In the genomic region with DNA sequence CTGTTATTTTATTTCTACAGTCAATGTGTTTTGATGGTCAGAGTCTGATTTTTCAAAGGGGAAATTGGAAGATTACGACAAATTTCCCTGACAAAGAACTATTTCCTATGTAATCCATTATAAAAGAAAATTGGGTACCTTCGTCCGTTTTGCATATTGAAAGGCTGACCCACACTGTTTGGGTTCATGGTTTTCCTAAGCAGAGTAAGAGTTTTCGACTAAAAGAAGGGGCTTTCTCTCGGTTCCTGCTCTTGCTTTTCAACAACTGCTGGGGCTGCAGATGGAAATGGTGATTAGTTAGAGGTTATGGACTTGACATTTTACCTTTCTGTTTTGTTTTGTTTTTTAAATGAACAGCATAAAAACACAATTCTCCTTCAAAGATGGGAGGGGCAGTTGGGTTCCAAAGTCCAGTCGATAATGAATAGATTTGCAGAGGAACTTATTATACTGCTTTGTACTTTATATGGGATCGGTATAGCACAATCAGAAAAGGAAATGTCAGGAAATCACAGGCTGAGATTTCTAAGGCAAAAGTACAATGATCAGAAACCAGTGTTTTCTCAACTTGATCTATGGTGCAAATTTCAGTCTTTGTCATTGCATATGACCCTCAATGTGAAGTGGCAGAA, we compare ENCODE assay signal across 11 cellular contexts. TPM values are rescaled to one million over a fixed set of nuclear protein-coding genes. Genes with fewer than 3 reads are reported as not detected.
DNase-seq lines count a peak whose midpoint lies in the region; ATAC-seq, FAIRE-seq and TF ChIP-seq lines count a peak whose summit lies in the region.
"Had no signal": no experiment of that assay in that cellular context is flagged by ENCODE, and none has a peak within 500 bp of the region (broad histone marks: within the 10 kb centered on the region; RNA-seq: fewer than 3 reads in every experiment).

No MANE protein-coding gene starts in this region.

- peak overlapping the region; percentile 66 for H3K9ac ChIP-seq in MM.1S (ENCODE audit: low read length)

- H3K36me3 Mint-ChIP-seq in Caco-2 (ENCODE audit: insufficient read depth, unreplicated experiment): no peaks in the 10 kb centered on the region
- H3K36me3 Mint-ChIP-seq: CD4-positive, CD25-positive, alpha-beta regulatory T cell had no signal

- no peak for DNase-seq in Caco-2
- peak; percentile 48 for DNase-seq in MM.1S
- no peak for DNase-seq in esophagus squamous epithelium (lab: John Stamatoyannopoulos, UW)
- no peak for DNase-seq in pancreas
- no peak for DNase-seq in GM10266 (ENCODE audit: extremely low spot score)
- DNase-seq in activated CD4-positive, CD25-positive, alpha-beta regulatory T cell treated with anti-CD3 and anti-CD28 coated beads, Interleukin-2, amount 50 U/mL, for 72 hours: no peak
- no peak for DNase-seq in NCI-H345 (lab: John Stamatoyannopoulos, UW)
- DNase-seq: body of pancreas; CD4-positive, CD25-positive, alpha-beta regulatory T cell had no signal

- H3K9me3 Mint-ChIP-seq in Caco-2 (ENCODE audit: unreplicated experiment): no peaks in the 10 kb centered on the region

- H3K79me2 ChIP-seq in MM.1S (ENCODE audit: low read length): no peaks in the 10 kb centered on the region

- peaks cover 8% of the 10 kb centered on the region for H3F3A ChIP-seq in MM.1S (ENCODE audit: insufficient read depth, low read length)

- peaks cover 8% of the 10 kb centered on the region for H3K4me1 Mint-ChIP-seq in Caco-2 (ENCODE audit: low read depth, unreplicated experiment)

- peak overlapping the region; percentile 85 for H3K4me2 ChIP-seq in MM.1S (ENCODE audit: low read depth, low read length)

- ATAC-seq in pancreas (peak in 3 of 4 donors; percentile 21 to 38 (median 36)), GM19467 (IDR thresholded peaks at IDR 0.05; ENCODE audit: unreplicated experiment) (no peak)

- no peaks in the 10 kb centered on the region for H3K27me3 ChIP-seq in Caco-2 (replicated peaks; ENCODE audit: control insufficient read depth, insufficient read depth, low read length)
- no peaks in the 10 kb centered on the region for H3K27me3 ChIP-seq in MM.1S (replicated peaks; ENCODE audit: insufficient read depth, low read length)
- peaks cover 0 to 23% (median 0%) of the 10 kb centered on the region in 4 donors for H3K27me3 ChIP-seq in esophagus squamous epithelium
- H3K27me3 ChIP-seq in pancreas: no peaks in the 10 kb centered on the region
- H3K27me3 ChIP-seq: body of pancreas had no signal

- H3K36me3 ChIP-seq in Caco-2 (ENCODE audit: control insufficient read depth, insufficient read depth, low read length): no peaks in the 10 kb centered on the region
- H3K36me3 ChIP-seq in MM.1S (replicated peaks; ENCODE audit: insufficient read depth, low read length): no peaks in the 10 kb centered on the region
- no peaks in the 10 kb centered on the region for H3K36me3 ChIP-seq in esophagus squamous epithelium
- H3K36me3 ChIP-seq in pancreas: no peaks in the 10 kb centered on the region

- 36 to 39% methylated on average over 7 of the region's 7 CpGs for WGBS in esophagus squamous epithelium, 2 donors
- WGBS in pancreas, 2 donors: 33 to 54% methylated on average over 7 of the region's 7 CpGs

- intact Hi-C loops in Caco-2 (cut with micrococcal nuclease; ENCODE audit: unreplicated experiment) (no loop called here), esophagus squamous epithelium (cut with DNase I) (no loop called here), pancreas (cut with DNase I) (no loop called here)

- TF ChIP-seq CTCF in Caco-2 (IDR thresholded peaks at IDR 0.05; ENCODE audit: insufficient read depth in 1 of 2, low read depth in 1 of 2, low read length in 1 of 2, severe bottlenecking in 1 of 2, unreplicated experiment in 1 of 2) (no peak), MM.1S (IDR thresholded peaks at IDR 0.05; ENCODE audit: low read length) (no peak), esophagus squamous epithelium (IDR thresholded peaks at IDR 0.05) (no peak), pancreas (IDR thresholded peaks at IDR 0.05) (no peak), GM10266 (IDR thresholded peaks at IDR 0.05; ENCODE audit: control insufficient read depth, insufficient read depth, low read depth, missing control alignments) (no peak)

- no peak for TF ChIP-seq POLR2A in esophagus squamous epithelium (IDR thresholded peaks at IDR 0.05)

- FAIRE-seq in pancreas (lab: Jason Lieb, UNC): no peak

- no TSS peak for BruUV-seq in Caco-2 (replicated peaks; lab: Mats Ljungman, UMichigan)

- H4K20me1 ChIP-seq in MM.1S (ENCODE audit: insufficient read depth, low read length): no peaks in the 10 kb centered on the region

- H3K4me3 ChIP-seq in Caco-2 (ENCODE audit: low read depth, low read length): peak overlapping the region; percentile 24; the same call in 1 of the 2 replicates
- H3K4me3 ChIP-seq in MM.1S (ENCODE audit: low read length): peak overlapping the region; percentile 63
- peak overlapping the region in 3 of 4 donors; percentile 30 to 57 (median 36) for H3K4me3 ChIP-seq in esophagus squamous epithelium
- H3K4me3 ChIP-seq in pancreas: peak overlapping the region in 1 of 4 donors; percentile 42
- H3K4me3 ChIP-seq: body of pancreas, SK-N-MC had no signal

- no peaks in the 10 kb centered on the region for H3K9me2 ChIP-seq in MM.1S (replicated peaks; ENCODE audit: insufficient read depth, low read length)

- H3K4me3 Mint-ChIP-seq in Caco-2 (ENCODE audit: unreplicated experiment): peak overlapping the region; percentile 76
- H3K4me3 Mint-ChIP-seq: CD4-positive, CD25-positive, alpha-beta regulatory T cell had no signal

- no peak overlapping the region for H3K27ac Mint-ChIP-seq in Caco-2 (ENCODE audit: unreplicated experiment)
- H3K27ac Mint-ChIP-seq: CD4-positive, CD25-positive, alpha-beta regulatory T cell had no signal

- POLR2A ChIA-PET in Caco-2 (lab: Charles Lee): interaction anchor here (0.5 kb wide), 1 partner anchor 504 kb away, joined by 8 read pairs; no protein-coding TSS in a partner anchor

- H3K27ac ChIP-seq in MM.1S (ENCODE audit: low read length) (peak overlapping the region; percentile 66; the same call in 1 of the 2 replicates), esophagus squamous epithelium (no peak overlapping the region), pancreas (no peak overlapping the region)
- H3K27ac ChIP-seq: body of pancreas, SK-N-MC had no signal

- peaks cover 13% of the 10 kb centered on the region; the same call in 1 of the 2 replicates for H3K4me1 ChIP-seq in Caco-2
- peaks cover 20% of the 10 kb centered on the region; the same call in 1 of the 2 replicates for H3K4me1 ChIP-seq in MM.1S (ENCODE audit: low read length)
- H3K4me1 ChIP-seq in esophagus squamous epithelium: peaks cover 0 to 19% (median 0%) of the 10 kb centered on the region in 3 donors
- peaks cover 0 to 8% (median 0%) of the 10 kb centered on the region in 3 donors for H3K4me1 ChIP-seq in pancreas

- peak overlapping the region; percentile 79 for H2AFZ ChIP-seq in MM.1S (ENCODE audit: low read length)

- peaks cover 5% of the 10 kb centered on the region for H3K27me3 Mint-ChIP-seq in Caco-2 (ENCODE audit: insufficient read depth, unreplicated experiment)

- CTCF ChIA-PET in Caco-2 (lab: Charles Lee): no interaction called here

- H3K9me3 ChIP-seq in Caco-2 (no peaks in the 10 kb centered on the region), MM.1S (replicated peaks; ENCODE audit: insufficient read depth, low read length) (no peaks in the 10 kb centered on the region), esophagus squamous epithelium (no peaks in the 10 kb centered on the region), pancreas (no peaks in the 10 kb centered on the region)
- H3K9me3 ChIP-seq: body of pancreas had no signal

RNA-seq across cellular contexts. Expression of a gene that starts 1.0 kb away (rescaled TPM):
- total RNA-seq in Caco-2 (2022): not detected in 2 replicates
- under 1 TPM in 1 of 4 donors, not detected in 3; 0.19 TPM for total RNA-seq in esophagus squamous epithelium
- 1 to 10 TPM in 4 of 6 donors, under 1 TPM in 2; 0.69 to 3.3 (median 1.7) TPM for total RNA-seq in pancreas
- 10 to 100 TPM in 1 of 2 donors, 1 to 10 TPM in 1; 3.6 to 38.0 TPM for polyA plus RNA-seq in pancreas
- total RNA-seq: CD4-positive, CD25-positive, alpha-beta regulatory T cell had no signal
- polyA plus RNA-seq: CD4-positive, CD25-positive, alpha-beta regulatory T cell had no signal
